12 cellular contexts compared by ENCODE assay signal in genomic region chr10:80537086-80537704, GRCh38. TPM values are rescaled to one million over a fixed set of nuclear protein-coding genes. Genes with fewer than 3 reads are reported as not detected.
DNase-seq lines count a peak whose midpoint lies in the region; ATAC-seq and TF ChIP-seq lines count a peak whose summit lies in the region.
"Had no signal": no experiment of that assay in that cellular context is flagged by ENCODE, and none has a peak within 500 bp of the region (broad histone marks: within the 10 kb centered on the region; RNA-seq: fewer than 3 reads in every experiment).

No MANE protein-coding gene starts in this region.

- H3K4me3 Mint-ChIP-seq in activated T-helper 17 cell treated with anti-CD3 and anti-CD28 coated beads, Interleukin-2, amount 50 U/mL, for 72 hours = peak overlapping the region; percentile 94
- peak overlapping the region; percentile 62 for H3K4me3 Mint-ChIP-seq in memory B cell

- no peak overlapping the region for H3K27ac ChIP-seq in right atrium auricular region

- peak overlapping the region; percentile 99 for H3K27ac Mint-ChIP-seq in activated T-helper 17 cell treated with anti-CD3 and anti-CD28 coated beads, Interleukin-2, amount 50 U/mL, for 72 hours
- no peak overlapping the region for H3K27ac Mint-ChIP-seq in memory B cell

- no peaks in the 10 kb centered on the region for H3K9me3 Mint-ChIP-seq in activated T-helper 17 cell treated with anti-CD3 and anti-CD28 coated beads, Interleukin-2, amount 50 U/mL, for 72 hours
- H3K9me3 Mint-ChIP-seq in memory B cell = no peaks in the 10 kb centered on the region

- TF ChIP-seq CTCF in right atrium auricular region (IDR thresholded peaks at IDR 0.05) (no peak), GM13977 (IDR thresholded peaks at IDR 0.05; ENCODE audit: extremely low read depth, insufficient read depth, missing control alignments) (no peak)

- no peaks in the 10 kb centered on the region for H3K27me3 Mint-ChIP-seq in activated T-helper 17 cell treated with anti-CD3 and anti-CD28 coated beads, Interleukin-2, amount 50 U/mL, for 72 hours
- H3K27me3 Mint-ChIP-seq in memory B cell = no peaks in the 10 kb centered on the region

- intact Hi-C loops in left ventricle myocardium superior (cut with micrococcal nuclease) = no loop called here

- in situ Hi-C loops in GM13977 (cut with MboI; ENCODE audit: low pct_unique_long_range_greater_than_20kb, low sequenced_read_pairs, unreplicated experiment) = no loop called here

- H3K36me3 ChIP-seq in right atrium auricular region = no peaks in the 10 kb centered on the region

- no peak overlapping the region for H3K4me3 ChIP-seq in right atrium auricular region

- peak; percentile 7 for DNase-seq in right atrium auricular region (ENCODE audit: low spot score)
- DNase-seq in left ventricle myocardium superior = no peak
- no peak for DNase-seq in memory B cell (ENCODE audit: low spot score in 2 of 2)
- DNase-seq in NAMALWA (ENCODE audit: low spot score) = no peak
- no peak for DNase-seq in GM13977 (ENCODE audit: low spot score)
- DNase-seq: dermis blood vessel endothelial cell, foreskin melanocyte, NCI-H226 had no signal

- H3K36me3 Mint-ChIP-seq in activated T-helper 17 cell treated with anti-CD3 and anti-CD28 coated beads, Interleukin-2, amount 50 U/mL, for 72 hours (ENCODE audit: low read depth) = peaks cover 20% of the 10 kb centered on the region
- H3K36me3 Mint-ChIP-seq in memory B cell = no peaks in the 10 kb centered on the region

- H3K27me3 ChIP-seq in right atrium auricular region = no peaks in the 10 kb centered on the region

- ATAC-seq in left ventricle myocardium superior = no peak
- ATAC-seq in activated T-helper 17 cell treated with anti-CD3 and anti-CD28 coated beads, Interleukin-2, amount 50 U/mL, for 72 hours (replicated peaks) = no peak
- no peak for ATAC-seq in memory B cell (ENCODE audit: low read depth)
- ATAC-seq in GM21381 (IDR thresholded peaks at IDR 0.05; ENCODE audit: unreplicated experiment) = no peak
- ATAC-seq in HG03521 (IDR thresholded peaks at IDR 0.05; ENCODE audit: unreplicated experiment) = no peak

- peaks cover 0 to 12% of the 10 kb centered on the region in 2 donors for H3K4me1 ChIP-seq in right atrium auricular region

- peaks cover 18% of the 10 kb centered on the region for H3K4me1 Mint-ChIP-seq in activated T-helper 17 cell treated with anti-CD3 and anti-CD28 coated beads, Interleukin-2, amount 50 U/mL, for 72 hours
- H3K4me1 Mint-ChIP-seq in memory B cell = peaks cover 35% of the 10 kb centered on the region

- no peaks in the 10 kb centered on the region for H3K9me3 ChIP-seq in right atrium auricular region

RNA-seq across cellular contexts. Expression of gene SH2D4B, which starts 0.5 kb away (rescaled TPM):
- total RNA-seq in right atrium auricular region = under 1 TPM in 1 of 2 donors, not detected in 1; 0.12 TPM
- not detected for total RNA-seq in left ventricle myocardium superior
- under 1 TPM; 0.11 to 0.32 TPM for total RNA-seq in activated T-helper 17 cell treated with anti-CD3 and anti-CD28 coated beads, Interleukin-2, amount 50 U/mL, for 72 hours
- total RNA-seq: kidney epithelial cell had no signal
